ENCODE assay signal across 8 cellular contexts in genomic region chr6:16130932-16131387, GRCh38. TPM values are rescaled to one million over a fixed set of nuclear protein-coding genes. Genes with fewer than 3 reads are reported as not detected.
DNase-seq lines count a peak whose midpoint lies in the region; FAIRE-seq and TF ChIP-seq lines count a peak whose summit lies in the region.

No MANE protein-coding gene starts in this region.

- peaks cover 47% of the 10 kb centered on the region for H3K4me1 Mint-ChIP-seq in T-helper 2 cell treated with Interferon-gamma antibody and Interleukin-4, amounts not matched to agents 5 μg/mL and 100 μg/mL, for 36 hours (ENCODE audit: low read depth)
- peaks cover 47% of the 10 kb centered on the region for H3K4me1 Mint-ChIP-seq in mesothelial cell of epicardium

- peaks cover 67% of the 10 kb centered on the region for H3K79me2 ChIP-seq in Karpas-422 (ENCODE audit: low read length)
- H3K79me2 ChIP-seq in endothelial cell of umbilical vein (ENCODE audit: control insufficient read depth, insufficient read depth, low read length) = peaks cover 38% of the 10 kb centered on the region

- dilution Hi-C loops in endothelial cell of umbilical vein (cut with MboI; ENCODE audit: extremely low pct_ligation_motif_present, low sequenced_read_pairs) = no loop called here

- H3K27me3 ChIP-seq in H7 (ENCODE audit: control insufficient read depth, insufficient read depth, low read length) (no peaks in the 10 kb centered on the region; the same call in 1 of the 2 replicates), Karpas-422 (ENCODE audit: low read length) (no peaks in the 10 kb centered on the region), endothelial cell of umbilical vein (ENCODE audit: control insufficient read depth in 2 of 2, insufficient read depth in 2 of 2, low read length in 2 of 2) (peaks cover 0 to 3% of the 10 kb centered on the region in 2 experiments)

- H3K9me3 Mint-ChIP-seq in T-helper 2 cell treated with Interferon-gamma antibody and Interleukin-4, amounts not matched to agents 5 μg/mL and 100 μg/mL, for 36 hours = no peaks in the 10 kb centered on the region
- H3K9me3 Mint-ChIP-seq in mesothelial cell of epicardium = no peaks in the 10 kb centered on the region

- H3K4me3 Mint-ChIP-seq in T-helper 2 cell treated with Interferon-gamma antibody and Interleukin-4, amounts not matched to agents 5 μg/mL and 100 μg/mL, for 36 hours = peak overlapping the region; percentile 91
- H3K4me3 Mint-ChIP-seq in mesothelial cell of epicardium = peak overlapping the region; percentile 88

- no peaks in the 10 kb centered on the region for H3K9me2 ChIP-seq in Karpas-422 (replicated peaks; ENCODE audit: insufficient read depth, low read length)

- H3K9me1 ChIP-seq in endothelial cell of umbilical vein (replicated peaks; ENCODE audit: control insufficient read depth, extremely low read depth, insufficient read depth, low read length) = no peaks in the 10 kb centered on the region

- BruUV-seq in endothelial cell of umbilical vein (replicated peaks; lab: Mats Ljungman, UMichigan) = no TSS peak

- peak; percentile 30 for DNase-seq in stimulated activated CD4-positive, alpha-beta T cell treated with anti-CD3 and anti-CD28 coated beads, Interleukin-1b, Interleukin-23, amount 100 ng/mL, for 48 hours
- DNase-seq in stimulated activated CD4-positive, alpha-beta T cell treated with anti-CD3 and anti-CD28 coated beads, Interleukin-2, amount 100 ng/mL, for 24 hours = no peak
- peak; percentile 29 for DNase-seq in H7
- DNase-seq in Karpas-422 = peak; percentile 90
- DNase-seq in T-helper 2 cell treated with Interferon-gamma antibody and Interleukin-4, amounts not matched to agents 5 μg/mL and 100 μg/mL, for 36 hours (ENCODE audit: low spot score) = peak; percentile 51
- peak; percentile 88 for DNase-seq in endothelial cell of umbilical vein (ENCODE audit: low read depth, low spot score)
- DNase-seq in mesothelial cell of epicardium (ENCODE audit: low spot score in 2 of 2, unreplicated experiment in 2 of 2) = no peak
- peak; percentile 61 for DNase-seq in urothelium cell line (ENCODE audit: low spot score)

- CTCF ChIA-PET in endothelial cell of umbilical vein (lab: Charles Lee) = interaction anchor here (0.9 to 4.0 kb wide), 17 partner anchors 15 to 468 kb away, joined by 3 to 28 read pairs (median 4); partner anchors contain the start of gene DTNBP1

- H3K36me3 ChIP-seq in H7 (replicated peaks; ENCODE audit: control insufficient read depth, insufficient read depth, low read length) = peaks cover 1% of the 10 kb centered on the region; the same call in 1 of the 2 replicates
- H3K36me3 ChIP-seq in Karpas-422 (ENCODE audit: insufficient read depth, low read length) = peaks cover 30% of the 10 kb centered on the region; the same call in 1 of the 2 replicates
- H3K36me3 ChIP-seq in endothelial cell of umbilical vein (ENCODE audit: control insufficient read depth in 2 of 2, extremely low read depth in 1 of 2, insufficient read depth in 2 of 2, low read length in 2 of 2) = peaks cover 0 to 5% of the 10 kb centered on the region in 2 experiments

- peaks cover 52% of the 10 kb centered on the region for H3K4me1 ChIP-seq in Karpas-422 (ENCODE audit: low read length)
- H3K4me1 ChIP-seq in endothelial cell of umbilical vein (ENCODE audit: control insufficient read depth, extremely low read depth, insufficient read depth, low read length) = peaks cover 24% of the 10 kb centered on the region

- H3K36me3 Mint-ChIP-seq in T-helper 2 cell treated with Interferon-gamma antibody and Interleukin-4, amounts not matched to agents 5 μg/mL and 100 μg/mL, for 36 hours (ENCODE audit: low read depth) = peaks cover 50% of the 10 kb centered on the region
- peaks cover 2% of the 10 kb centered on the region for H3K36me3 Mint-ChIP-seq in mesothelial cell of epicardium

- intact Hi-C loops in endothelial cell of umbilical vein (cut with micrococcal nuclease) = loop anchor here (1.0 to 5.0 kb wide), 6 partner anchors 32 to 1736 kb away; no protein-coding TSS in a partner anchor

- peak; percentile 98 for FAIRE-seq in endothelial cell of umbilical vein (lab: Jason Lieb, UNC)
- no peak for FAIRE-seq in urothelium cell line (lab: Jason Lieb, UNC)

- H3K4me2 ChIP-seq in Karpas-422 (ENCODE audit: low read depth, low read length, poor library complexity, severe bottlenecking) (peak overlapping the region; percentile 88), endothelial cell of umbilical vein (ENCODE audit: insufficient read depth, low read length) (peak overlapping the region; percentile 93)

- peaks cover 9% of the 10 kb centered on the region for H3K27me3 Mint-ChIP-seq in T-helper 2 cell treated with Interferon-gamma antibody and Interleukin-4, amounts not matched to agents 5 μg/mL and 100 μg/mL, for 36 hours (ENCODE audit: low read depth)
- H3K27me3 Mint-ChIP-seq in mesothelial cell of epicardium (ENCODE audit: low read depth) = no peaks in the 10 kb centered on the region

- peak overlapping the region; percentile 87 for H3K27ac Mint-ChIP-seq in T-helper 2 cell treated with Interferon-gamma antibody and Interleukin-4, amounts not matched to agents 5 μg/mL and 100 μg/mL, for 36 hours
- peak overlapping the region; percentile 85 for H3K27ac Mint-ChIP-seq in mesothelial cell of epicardium

- no peak overlapping the region for H3K4me3 ChIP-seq in H7 (ENCODE audit: insufficient read depth, low read depth, low read length)
- peak overlapping the region; percentile 84 for H3K4me3 ChIP-seq in Karpas-422 (ENCODE audit: low read length)
- peak overlapping the region in 2 of 3 experiments; percentile 64 to 98 for H3K4me3 ChIP-seq in endothelial cell of umbilical vein (replicated peaks in 1 of 3; ENCODE audit: insufficient read depth in 1 of 3, low read depth in 1 of 3, low read length in 3 of 3)

- H2AFZ ChIP-seq in Karpas-422 (ENCODE audit: low read length) = no peak overlapping the region
- no peak overlapping the region for H2AFZ ChIP-seq in endothelial cell of umbilical vein (ENCODE audit: low read depth, low read length)

- TF ChIP-seq CTCF in endothelial cell of umbilical vein (IDR thresholded peaks at IDR 0.05; ENCODE audit: extremely low read depth in 1 of 2, insufficient read depth in 1 of 2, low read depth in 1 of 2, low read length in 2 of 2) = no peak
- no peak for TF ChIP-seq CTCF in mesothelial cell of epicardium (IDR thresholded peaks at IDR 0.05; ENCODE audit: unreplicated experiment)

- POLR2A ChIA-PET in endothelial cell of umbilical vein (lab: Charles Lee) = interaction anchor here (1.1 to 1.4 kb wide), 3 partner anchors 49 to 439 kb away, joined by 3 to 6 read pairs (median 5); no protein-coding TSS in a partner anchor

- H3K9ac ChIP-seq in Karpas-422 (ENCODE audit: low read length) = peak overlapping the region; percentile 91
- peak overlapping the region; percentile 86 for H3K9ac ChIP-seq in endothelial cell of umbilical vein (replicated peaks; ENCODE audit: extremely low read depth, insufficient read depth, low read length)

- no peak for TF ChIP-seq POLR2A in endothelial cell of umbilical vein (IDR thresholded peaks at IDR 0.05; ENCODE audit: low read depth, low read length)

- H4K20me1 ChIP-seq in Karpas-422 (ENCODE audit: insufficient read depth, low read depth, low read length) (peaks cover 24% of the 10 kb centered on the region), endothelial cell of umbilical vein (replicated peaks; ENCODE audit: control insufficient read depth, extremely low read depth, insufficient read depth, low read length) (no peaks in the 10 kb centered on the region)

- H3K9me3 ChIP-seq in Karpas-422 (ENCODE audit: low read length) = no peaks in the 10 kb centered on the region
- no peaks in the 10 kb centered on the region for H3K9me3 ChIP-seq in endothelial cell of umbilical vein (replicated peaks; ENCODE audit: control insufficient read depth, insufficient read depth, low read length)

- H3K27ac ChIP-seq in Karpas-422 (ENCODE audit: low read length) (peak overlapping the region; percentile 88), endothelial cell of umbilical vein (ENCODE audit: insufficient read depth, low read depth, low read length) (peak overlapping the region; percentile 71)

TF ChIP-seq in endothelial cell of umbilical vein, 7 proteins besides CTCF, POLR2A, EP300 and RAD21:
- TF ChIP-seq FOS (IDR thresholded peaks at IDR 0.05; ENCODE audit: borderline replicate concordance, insufficient read depth, low read length) (no peak), POLR2AphosphoS5 (IDR thresholded peaks at IDR 0.05; ENCODE audit: insufficient read depth, low read depth, low read length) (no peak), MAX (IDR thresholded peaks at IDR 0.05; ENCODE audit: insufficient read depth, insufficient read length) (no peak), EZH2 (IDR thresholded peaks at IDR 0.05; ENCODE audit: borderline replicate concordance, low read depth, low read length, severe bottlenecking) (no peak), GATA2 (IDR thresholded peaks at IDR 0.05; ENCODE audit: insufficient read depth, insufficient read length, low read depth, low read length) (no peak), JUN (IDR thresholded peaks at IDR 0.05; ENCODE audit: borderline replicate concordance, insufficient read depth, insufficient read length, low read depth) (no peak), MYC (IDR thresholded peaks at IDR 0.05; ENCODE audit: low read depth, low read length) (no peak)

RNA-seq across cellular contexts. Expression of gene MYLIP, which starts 2.1 kb away (rescaled TPM):
- 10.6 and 27.9 TPM in 2 replicates for total RNA-seq in H7 (2014; rRNA removed; shearing (Covaris generic))
- total RNA-seq in Karpas-422 (2014; rRNA removed; shearing (Covaris generic); ENCODE audit: low replicate concordance) = 69.5 and 71.0 TPM in 2 replicates
- total RNA-seq in endothelial cell of umbilical vein (15.4 and 19.2 TPM in 2 replicates), mesothelial cell of epicardium (23.9 to 25.7 TPM (median 24.9 TPM) in 3 replicates)
- 13.8 and 16.9 TPM in 2 replicates for polyA plus RNA-seq in endothelial cell of umbilical vein
- 16.4 and 17.3 TPM in 2 replicates for polyA plus RNA-seq in endothelial cell of umbilical vein (2011; cell fraction: cytosol; rRNA removed)
- polyA plus RNA-seq in endothelial cell of umbilical vein (2011; cell fraction: nucleus; rRNA removed) = 44.3 and 52.9 TPM in 2 replicates
- 9.0 and 9.1 TPM in 2 replicates for polyA plus RNA-seq in endothelial cell of umbilical vein (2012)
- polyA minus RNA-seq in endothelial cell of umbilical vein = 31.0 and 32.5 TPM in 2 replicates
- polyA minus RNA-seq in endothelial cell of umbilical vein (2011; cell fraction: cytosol; rRNA and poly(A)+ RNA removed) = 6.7 TPM
- 36.2 and 38.2 TPM in 2 replicates for polyA minus RNA-seq in endothelial cell of umbilical vein (2011; cell fraction: nucleus; rRNA and poly(A)+ RNA removed)

Comparison
In these comparisons a context has a peak if more than half of its experiments do, and no peak if none do; other contexts are left out.
1. DNase-seq: peak in stimulated activated CD4-positive, alpha-beta T cell treated with anti-CD3 and anti-CD28 coated beads, Interleukin-1b, Interleukin-23, amount 100 ng/mL, for 48 hours (single experiment), H7 (single experiment), Karpas-422 (single experiment), T-helper 2 cell treated with Interferon-gamma antibody and Interleukin-4, amounts not matched to agents 5 μg/mL and 100 μg/mL, for 36 hours (single experiment), endothelial cell of umbilical vein (single experiment) and urothelium cell line (single experiment); none in stimulated activated CD4-positive, alpha-beta T cell treated with anti-CD3 and anti-CD28 coated beads, Interleukin-2, amount 100 ng/mL, for 24 hours (0 of 2) and mesothelial cell of epicardium (0 of 2).